In genomic region chr1:85214654-85215053, GRCh38 we compare ENCODE assay signal across 20 cellular contexts.
"Had no signal": no experiment of that assay in that cellular context is flagged by ENCODE, and none has a peak within 500 bp of the region (broad histone marks: within the 10 kb centered on the region; RNA-seq: fewer than 3 reads in every experiment).

No MANE protein-coding gene starts in this region.

- H3K4me3 ChIP-seq: dorsolateral prefrontal cortex, left ventricle myocardium inferior had no signal

- H3K36me3 ChIP-seq: left ventricle myocardium inferior had no signal

- H3K4me1 ChIP-seq: left ventricle myocardium inferior had no signal

- H3K9me3 ChIP-seq: left ventricle myocardium inferior had no signal

- H3K27ac ChIP-seq: dorsolateral prefrontal cortex, left ventricle myocardium inferior had no signal

- ATAC-seq: activated CD4-positive, alpha-beta T cell treated with anti-CD3 and anti-CD28 coated beads for 36 hours; activated CD8-positive, alpha-beta memory T cell treated with anti-CD3 and anti-CD28 coated beads, Interleukin-2, amount 10 ng/mL, durations not matched to agents 7 days and 5 days; esophagus mucosa; right cardiac atrium had no signal

- FAIRE-seq: astrocyte, kidney, small intestine had no signal

- DNase-seq: activated CD4-positive, alpha-beta memory T cell treated with anti-CD3 and anti-CD28 coated beads for 36 hours; activated CD4-positive, alpha-beta T cell treated with anti-CD3 and anti-CD28 coated beads for 36 hours; activated CD8-positive, alpha-beta memory T cell treated with anti-CD3 and anti-CD28 coated beads, Interleukin-2, amount 10 ng/mL, durations not matched to agents 7 days and 5 days; activated naive CD4-positive, alpha-beta T cell treated with anti-CD3 and anti-CD28 coated beads, Interleukin-2, amount 50 U/mL, for 16 hours; activated T-cell treated with anti-CD3 and anti-CD28 coated beads, Interleukin-2, amount 50 U/mL, for 1 hour; dorsolateral prefrontal cortex; hippocampal formation; kidney; left ventricle myocardium inferior; nucleus accumbens; posterior cingulate gyrus; right cardiac atrium; small intestine; stimulated activated CD4-positive, alpha-beta T cell treated with anti-CD3 and anti-CD28 coated beads, Interleukin-4, amount 100 ng/mL, for 24 hours; stimulated activated naive CD4-positive, alpha-beta T cell; substantia nigra; T-helper 1 cell; trophoblast cell had no signal
